8 cellular contexts compared by ENCODE assay signal in genomic region chr3:42036483-42036823, GRCh38. TPM values are rescaled to one million over a fixed set of nuclear protein-coding genes. Genes with fewer than 3 reads are reported as not detected.
A peak's percentile ranks its signal among the peaks of the same experiment; 100 is the strongest.
DNase-seq lines count a peak whose midpoint lies in the region; ATAC-seq and TF ChIP-seq lines count a peak whose summit lies in the region.
"Had no signal": no experiment of that assay in that cellular context is flagged by ENCODE, and none has a peak within 500 bp of the region (broad histone marks: within the 10 kb centered on the region; RNA-seq: fewer than 3 reads in every experiment).

No MANE protein-coding gene starts in this region.

- POLR2A ChIA-PET in HEK293 (lab: Yijun Ruan, JAX): no interaction called here

- no peak overlapping the region for H3K27ac ChIP-seq in HEK293 (ENCODE audit: extremely low read depth, low read depth, low read length)
- peak overlapping the region; percentile 35 for H3K27ac ChIP-seq in SU-DHL-6 (ENCODE audit: low read depth, low read length)
- H3K27ac ChIP-seq in cardiac muscle cell: peak overlapping the region; percentile 87
- peak overlapping the region; percentile 92 for H3K27ac ChIP-seq in smooth muscle cell (ENCODE audit: low read depth)
- H3K27ac ChIP-seq: VCaP had no signal

- TF ChIP-seq CTCF in HEK293 (tag by site-specific recombination; IDR thresholded peaks at IDR 0.05) (no peak), SU-DHL-6 (IDR thresholded peaks at IDR 0.05; ENCODE audit: insufficient read depth, low read length, poor library complexity, severe bottlenecking) (no peak), cardiac muscle cell (IDR thresholded peaks at IDR 0.05; ENCODE audit: low read depth, low read length) (no peak), smooth muscle cell (IDR thresholded peaks at IDR 0.05; ENCODE audit: borderline replicate concordance, insufficient read depth, poor library complexity, severe bottlenecking) (no peak)

- H3K4me3 ChIP-seq in HEK293 (ENCODE audit: low read depth, low read length): no peak overlapping the region
- no peak overlapping the region for H3K4me3 ChIP-seq in SU-DHL-6 (ENCODE audit: insufficient read depth, low read length, poor library complexity, severe bottlenecking)
- H3K4me3 ChIP-seq in cardiac muscle cell: no peak overlapping the region
- H3K4me3 ChIP-seq in smooth muscle cell: no peak overlapping the region

- H3K9me2 ChIP-seq in SU-DHL-6 (replicated peaks; ENCODE audit: insufficient read depth, low read length): no peaks in the 10 kb centered on the region

- H3K36me3 ChIP-seq in HEK293 (ENCODE audit: control insufficient read depth in 2 of 2, insufficient read depth in 1 of 2, low read length in 2 of 2): peaks cover 0 to 12% of the 10 kb centered on the region in 2 experiments; a peak in 1 of 3 replicates
- no peaks in the 10 kb centered on the region for H3K36me3 ChIP-seq in SU-DHL-6 (ENCODE audit: low read length)
- no peaks in the 10 kb centered on the region for H3K36me3 ChIP-seq in cardiac muscle cell
- no peaks in the 10 kb centered on the region for H3K36me3 ChIP-seq in smooth muscle cell (ENCODE audit: low read depth)

- H3K4me1 ChIP-seq in HEK293 (ENCODE audit: control insufficient read depth, insufficient read depth, low read length) (peaks cover 3% of the 10 kb centered on the region; the same call in 1 of the 2 replicates), cardiac muscle cell (ENCODE audit: low read depth) (peaks cover 39% of the 10 kb centered on the region), smooth muscle cell (ENCODE audit: low read depth) (peaks cover 33% of the 10 kb centered on the region)

- H3K9ac ChIP-seq in SU-DHL-6 (ENCODE audit: low read length): no peak overlapping the region
- peak overlapping the region; percentile 30 for H3K9ac ChIP-seq in smooth muscle cell (ENCODE audit: low read depth)

- H3F3A ChIP-seq in SU-DHL-6 (ENCODE audit: insufficient read depth) (peaks cover 14% of the 10 kb centered on the region), smooth muscle cell (ENCODE audit: low read depth) (peaks cover 17% of the 10 kb centered on the region)

- no peaks in the 10 kb centered on the region for H3K9me3 ChIP-seq in HEK293 (ENCODE audit: control insufficient read depth, insufficient read depth, low read depth, low read length)
- no peaks in the 10 kb centered on the region for H3K9me3 ChIP-seq in SU-DHL-6 (ENCODE audit: insufficient read depth, low read length)
- no peaks in the 10 kb centered on the region for H3K9me3 ChIP-seq in cardiac muscle cell (ENCODE audit: low read depth)
- no peaks in the 10 kb centered on the region for H3K9me3 ChIP-seq in smooth muscle cell (replicated peaks; ENCODE audit: low read depth)

- DNase-seq in cardiac muscle cell (ENCODE audit: low read depth in 1 of 2, low spot score in 1 of 2): peak; percentile 87 to 88
- no peak for DNase-seq in smooth muscle cell (lab: John Stamatoyannopoulos, UW; ENCODE audit: unreplicated experiment)
- no peak for DNase-seq in inferior parietal cortex (ENCODE audit: extremely low spot score)
- no peak for DNase-seq in NCI-H1417 treated with DMSO at 0.1 percent for 48 hours (lab: John Stamatoyannopoulos, UW)

- no peak for ATAC-seq in GM18498 (IDR thresholded peaks at IDR 0.05; ENCODE audit: unreplicated experiment)

- H3K27me3 ChIP-seq in SU-DHL-6 (ENCODE audit: low read length) (no peaks in the 10 kb centered on the region), cardiac muscle cell (no peaks in the 10 kb centered on the region), smooth muscle cell (ENCODE audit: low read depth) (no peaks in the 10 kb centered on the region)

- CTCF ChIA-PET in HEK293 (lab: Yijun Ruan, JAX): interaction anchor here (0.7 to 2.0 kb wide), 3 partner anchors 15 to 138 kb away, joined by 3 to 6 read pairs (median 3); no protein-coding TSS in a partner anchor

- no peak overlapping the region for H2AFZ ChIP-seq in SU-DHL-6 (ENCODE audit: low read depth, low read length, severe bottlenecking)
- H2AFZ ChIP-seq in smooth muscle cell (ENCODE audit: low read depth): no peak overlapping the region

- peaks cover 15% of the 10 kb centered on the region for H4K20me1 ChIP-seq in SU-DHL-6 (ENCODE audit: low read depth, low read length)
- no peaks in the 10 kb centered on the region for H4K20me1 ChIP-seq in smooth muscle cell (ENCODE audit: low read depth)

- H3K79me2 ChIP-seq in SU-DHL-6 (ENCODE audit: insufficient read depth, low read length): peaks cover 96% of the 10 kb centered on the region
- peaks cover 62% of the 10 kb centered on the region for H3K79me2 ChIP-seq in smooth muscle cell (ENCODE audit: low read depth)

- 4% methylated on average over 3 of the region's 3 CpGs for WGBS in smooth muscle cell (ENCODE audit: low lambda C conversion rate)

- H3K4me2 ChIP-seq in SU-DHL-6 (ENCODE audit: low read depth, low read length, poor library complexity, severe bottlenecking): peak overlapping the region; percentile 19
- H3K4me2 ChIP-seq in smooth muscle cell: peak overlapping the region; percentile 62

TF ChIP-seq in HEK293, 187 proteins besides CTCF, POLR2A, EP300 and RAD21 (continues in another document):
- no peak for TF ChIP-seq ZNF48 (tag by site-specific recombination; IDR thresholded peaks at IDR 0.05)
- TF ChIP-seq ZNF510 (tag by site-specific recombination; IDR thresholded peaks at IDR 0.05; ENCODE audit: insufficient replicate concordance): no peak
- TF ChIP-seq, protein P1, sequence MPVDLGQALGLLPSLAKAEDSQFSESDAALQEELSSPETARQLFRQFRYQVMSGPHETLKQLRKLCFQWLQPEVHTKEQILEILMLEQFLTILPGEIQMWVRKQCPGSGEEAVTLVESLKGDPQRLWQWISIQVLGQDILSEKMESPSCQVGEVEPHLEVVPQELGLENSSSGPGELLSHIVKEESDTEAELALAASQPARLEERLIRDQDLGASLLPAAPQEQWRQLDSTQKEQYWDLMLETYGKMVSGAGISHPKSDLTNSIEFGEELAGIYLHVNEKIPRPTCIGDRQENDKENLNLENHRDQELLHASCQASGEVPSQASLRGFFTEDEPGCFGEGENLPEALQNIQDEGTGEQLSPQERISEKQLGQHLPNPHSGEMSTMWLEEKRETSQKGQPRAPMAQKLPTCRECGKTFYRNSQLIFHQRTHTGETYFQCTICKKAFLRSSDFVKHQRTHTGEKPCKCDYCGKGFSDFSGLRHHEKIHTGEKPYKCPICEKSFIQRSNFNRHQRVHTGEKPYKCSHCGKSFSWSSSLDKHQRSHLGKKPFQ (tag by site-specific recombination; IDR thresholded peaks at IDR 0.05): no peak
- TF ChIP-seq, protein P2, sequence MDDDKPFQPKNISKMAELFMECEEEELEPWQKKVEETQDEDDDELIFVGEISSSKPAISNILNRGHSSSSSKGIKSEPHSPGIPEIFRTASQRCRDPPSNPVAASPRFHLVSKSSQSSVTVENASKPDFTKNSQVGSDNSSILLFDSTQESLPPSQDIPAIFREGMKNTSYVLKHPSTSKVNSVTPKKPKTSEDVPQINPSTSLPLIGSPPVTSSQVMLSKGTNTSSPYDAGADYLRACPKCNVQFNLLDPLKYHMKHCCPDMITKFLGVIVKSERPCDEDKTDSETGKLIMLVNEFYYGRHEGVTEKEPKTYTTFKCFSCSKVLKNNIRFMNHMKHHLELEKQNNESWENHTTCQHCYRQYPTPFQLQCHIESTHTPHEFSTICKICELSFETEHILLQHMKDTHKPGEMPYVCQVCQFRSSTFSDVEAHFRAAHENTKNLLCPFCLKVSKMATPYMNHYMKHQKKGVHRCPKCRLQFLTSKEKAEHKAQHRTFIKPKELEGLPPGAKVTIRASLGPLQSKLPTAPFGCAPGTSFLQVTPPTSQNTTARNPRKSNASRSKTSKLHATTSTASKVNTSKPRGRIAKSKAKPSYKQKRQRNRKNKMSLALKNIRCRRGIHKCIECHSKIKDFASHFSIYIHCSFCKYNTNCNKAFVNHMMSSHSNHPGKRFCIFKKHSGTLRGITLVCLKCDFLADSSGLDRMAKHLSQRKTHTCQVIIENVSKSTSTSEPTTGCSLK (tag by site-specific recombination; IDR thresholded peaks at IDR 0.05): no peak
- no peak for TF ChIP-seq ZNF335 (tag by site-specific recombination; conservative IDR thresholded peaks at IDR 0.05)
- no peak for TF ChIP-seq ZNF19 (tag by site-specific recombination; IDR thresholded peaks at IDR 0.05; ENCODE audit: low read depth)
- TF ChIP-seq ZNF433 (tag by site-specific recombination; IDR thresholded peaks at IDR 0.05; ENCODE audit: low read depth): no peak
- TF ChIP-seq ZNF404 (tag by site-specific recombination; IDR thresholded peaks at IDR 0.05): no peak
- TF ChIP-seq, protein P3, sequence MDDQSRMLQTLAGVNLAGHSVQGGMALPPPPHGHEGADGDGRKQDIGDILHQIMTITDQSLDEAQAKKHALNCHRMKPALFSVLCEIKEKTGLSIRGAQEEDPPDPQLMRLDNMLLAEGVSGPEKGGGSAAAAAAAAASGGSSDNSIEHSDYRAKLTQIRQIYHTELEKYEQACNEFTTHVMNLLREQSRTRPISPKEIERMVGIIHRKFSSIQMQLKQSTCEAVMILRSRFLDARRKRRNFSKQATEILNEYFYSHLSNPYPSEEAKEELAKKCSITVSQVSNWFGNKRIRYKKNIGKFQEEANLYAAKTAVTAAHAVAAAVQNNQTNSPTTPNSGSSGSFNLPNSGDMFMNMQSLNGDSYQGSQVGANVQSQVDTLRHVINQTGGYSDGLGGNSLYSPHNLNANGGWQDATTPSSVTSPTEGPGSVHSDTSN (CRISPR knock-in tag; IDR thresholded peaks at IDR 0.05): no peak
- no peak for TF ChIP-seq ZNF768 (tag by site-specific recombination; IDR thresholded peaks at IDR 0.05)
- TF ChIP-seq BCL6B (tag by site-specific recombination; IDR thresholded peaks at IDR 0.05): no peak

RNA-seq across cellular contexts. Expression of gene TRAK1, which starts 54.7 kb away (rescaled TPM):
- 66.4 and 74.5 TPM in 2 replicates for total RNA-seq in cardiac muscle cell
- polyA plus RNA-seq in cardiac muscle cell: 28.6 and 37.3 TPM in 2 replicates
- 13.7 and 16.3 TPM in 2 replicates for total RNA-seq in smooth muscle cell
- polyA plus RNA-seq in smooth muscle cell: 8.7 and 13.9 TPM in 2 replicates

Comparison
In these comparisons a context has a peak if more than half of its experiments do, and no peak if none do; other contexts are left out.
1. DNase-seq: peak in cardiac muscle cell (2 of 2); none in smooth muscle cell (single experiment), inferior parietal cortex (single experiment) and NCI-H1417 treated with DMSO at 0.1 percent for 48 hours (single experiment).